ENCODE assay signal across 1 cellular context in genomic region chr16:48367443-48368049, GRCh38.
TF ChIP-seq lines count a peak whose summit lies in the region.

No MANE protein-coding gene starts in this region.

TF ChIP-seq in neural cell, 6 proteins besides CTCF, POLR2A, EP300 and RAD21 (continued from another document):
- TF ChIP-seq REST (IDR thresholded peaks at IDR 0.05; ENCODE audit: borderline replicate concordance): no peak
- TF ChIP-seq SMC3 (conservative IDR thresholded peaks at IDR 0.05; ENCODE audit: poor library complexity): no peak
- TF ChIP-seq EZH2 (IDR thresholded peaks at IDR 0.05; ENCODE audit: borderline replicate concordance, insufficient read depth, low read length, poor library complexity, severe bottlenecking): no peak
- no peak for TF ChIP-seq TAF1 (IDR thresholded peaks at IDR 0.05; ENCODE audit: low read depth)
